8 cellular contexts compared by ENCODE assay signal in the genomic region with DNA sequence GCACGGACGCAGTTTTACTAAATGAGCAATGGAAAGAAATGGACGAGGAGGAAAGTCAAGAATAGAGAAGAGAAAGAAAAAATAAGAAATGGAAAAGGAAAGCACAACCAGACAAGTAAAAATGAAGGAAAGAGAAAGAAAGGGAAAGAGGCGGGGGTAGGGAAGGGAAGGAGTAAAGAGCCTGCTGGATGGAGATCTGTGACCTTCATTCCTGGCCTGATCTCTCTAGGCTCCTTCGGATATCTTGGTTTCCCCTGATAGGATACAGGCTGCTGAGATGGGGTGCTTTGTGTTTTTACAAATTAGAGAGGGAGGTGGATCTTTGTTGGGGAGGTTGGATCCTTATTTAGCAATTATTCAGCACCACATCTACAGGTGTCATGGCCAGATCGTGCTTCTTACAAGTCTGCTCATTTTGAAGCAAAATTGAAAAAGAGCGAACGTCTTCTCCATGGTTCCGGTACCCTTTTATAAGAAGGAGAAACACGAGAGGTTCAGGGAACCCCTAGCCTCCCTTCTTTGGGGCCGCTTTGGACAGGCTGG. TPM values are rescaled to one million over a fixed set of nuclear protein-coding genes. Genes with fewer than 3 reads are reported as not detected.
DNase-seq lines count a peak whose midpoint lies in the region; ATAC-seq and TF ChIP-seq lines count a peak whose summit lies in the region.

No MANE protein-coding gene starts in this region.

- no TSS peak for BruUV-seq in OCI-LY7 (replicated peaks; lab: Mats Ljungman, UMichigan)

- no peak for TF ChIP-seq CTCF in fibroblast of lung (conservative IDR thresholded peaks at IDR 0.05 in 1 of 2, IDR thresholded peaks at IDR 0.05 in 1 of 2; ENCODE audit: low read depth in 1 of 2, low read length in 2 of 2)
- no peak for TF ChIP-seq CTCF in OCI-LY7 (conservative IDR thresholded peaks at IDR 0.05; ENCODE audit: low read length)

- DNase-seq in NT2/D1 (ENCODE audit: low read depth, low spot score) (no peak), fibroblast of lung (ENCODE audit: low read depth in 2 of 2) (no peak), skeletal muscle cell (ENCODE audit: low read depth) (no peak), NCI-H446 (lab: John Stamatoyannopoulos, UW) (no peak), OCI-LY7 (ENCODE audit: low spot score) (no peak)
- DNase-seq in NK-92 treated with Interleukin-12 subunit alpha and Interleukin-12 subunit beta, amount 100 ng/mL, for 24 hours (lab: John Stamatoyannopoulos, UW) = no peak
- no peak for DNase-seq in stimulated activated CD4-positive, alpha-beta T cell treated with anti-CD3 and anti-CD28 coated beads, Interleukin-4, amount 100 ng/mL, for 1 hour

- H3K4me2 ChIP-seq in fibroblast of lung (ENCODE audit: extremely low read depth, insufficient read depth, low read length) (peak overlapping the region; percentile 79), OCI-LY7 (ENCODE audit: low read length) (no peak overlapping the region)

- H3K27me3 ChIP-seq in NT2/D1 (ENCODE audit: insufficient read depth, insufficient read length) (peaks cover 56% of the 10 kb centered on the region), fibroblast of lung (ENCODE audit: control insufficient read depth, insufficient read depth, low read length) (peaks cover 41% of the 10 kb centered on the region)

- H3K9ac ChIP-seq in NT2/D1 (ENCODE audit: insufficient read length, low read depth) (peak overlapping the region; percentile 72), fibroblast of lung (ENCODE audit: insufficient read depth, low read length) (no peak overlapping the region)

- H3K36me3 ChIP-seq in NT2/D1 (ENCODE audit: insufficient read depth, insufficient read length, low read length) (no peaks in the 10 kb centered on the region), fibroblast of lung (ENCODE audit: control insufficient read depth, insufficient read depth, low read length) (no peaks in the 10 kb centered on the region), OCI-LY7 (ENCODE audit: insufficient read depth, low read length) (no peaks in the 10 kb centered on the region)

- H3K79me2 ChIP-seq in fibroblast of lung (ENCODE audit: control insufficient read depth, insufficient read depth, low read length) = no peaks in the 10 kb centered on the region
- H3K79me2 ChIP-seq in OCI-LY7 (ENCODE audit: insufficient read depth, low read depth, low read length) = no peaks in the 10 kb centered on the region

- POLR2A ChIA-PET in OCI-LY7 (lab: Charles Lee) = no interaction called here

- H3K9me2 ChIP-seq in OCI-LY7 (ENCODE audit: insufficient read depth, low read length) = no peaks in the 10 kb centered on the region

- peak; percentile 1 for ATAC-seq in GM19035 (IDR thresholded peaks at IDR 0.05; ENCODE audit: unreplicated experiment)

- H3K9me3 ChIP-seq in NT2/D1 (ENCODE audit: insufficient read depth, low read length) (no peaks in the 10 kb centered on the region), fibroblast of lung (ENCODE audit: control insufficient read depth, insufficient read depth, low read depth, low read length) (no peaks in the 10 kb centered on the region), OCI-LY7 (ENCODE audit: low read length) (no peaks in the 10 kb centered on the region)

- H4K20me1 ChIP-seq in fibroblast of lung (ENCODE audit: control insufficient read depth, extremely low read depth, insufficient read depth, low read length) = no peaks in the 10 kb centered on the region
- no peaks in the 10 kb centered on the region for H4K20me1 ChIP-seq in OCI-LY7 (ENCODE audit: insufficient read depth, low read length)

- intact Hi-C loops in OCI-LY7 (cut with micrococcal nuclease; ENCODE audit: unreplicated experiment) = no loop called here

- H3K4me3 ChIP-seq in NT2/D1 (ENCODE audit: insufficient read length, low read depth) (peak overlapping the region; percentile 78), fibroblast of lung (replicated peaks in 1 of 4; ENCODE audit: control extremely low read depth in 1 of 4, insufficient read depth in 1 of 4, low read depth in 3 of 4, low read length in 4 of 4) (peak overlapping the region; percentile 14 to 44 (median 34)), skeletal muscle cell (ENCODE audit: low read depth, low read length) (peak overlapping the region; percentile 33), OCI-LY7 (ENCODE audit: low read depth, low read length, poor library complexity, severe bottlenecking) (no peak overlapping the region)

- H2AFZ ChIP-seq in fibroblast of lung (ENCODE audit: low read length) = no peak overlapping the region
- H2AFZ ChIP-seq in OCI-LY7 (ENCODE audit: low read length) = no peak overlapping the region

- peaks cover 6% of the 10 kb centered on the region for H3K4me1 ChIP-seq in NT2/D1 (ENCODE audit: insufficient read depth, insufficient read length)
- H3K4me1 ChIP-seq in fibroblast of lung (ENCODE audit: control insufficient read depth, extremely low read depth, insufficient read depth, low read length) = peaks cover 9% of the 10 kb centered on the region
- H3K4me1 ChIP-seq in OCI-LY7 (ENCODE audit: insufficient read depth, low read length, poor library complexity, severe bottlenecking) = peaks cover 3% of the 10 kb centered on the region

- no peak overlapping the region for H3K27ac ChIP-seq in fibroblast of lung (ENCODE audit: insufficient read depth, low read length)
- no peak overlapping the region for H3K27ac ChIP-seq in OCI-LY7 (ENCODE audit: low read depth, low read length, poor library complexity, severe bottlenecking)

- CTCF ChIA-PET in OCI-LY7 (lab: Charles Lee; ENCODE audit: unreplicated experiment) = no interaction called here

RNA-seq across cellular contexts. Expression of gene LRP2, which starts 0.8 kb away (rescaled TPM):
- total RNA-seq in fibroblast of lung (under 0.01 TPM in 2 replicates), OCI-LY7 (2022) (0.06 and 0.89 TPM in 2 replicates)
- polyA plus RNA-seq in fibroblast of lung = not detected in 2 replicates
- not detected in 2 replicates for polyA plus RNA-seq in fibroblast of lung (2012)
- polyA minus RNA-seq in fibroblast of lung (ENCODE audit: low replicate concordance) = not detected in 2 replicates
- not detected in 2 replicates for total RNA-seq in OCI-LY7 (2014; rRNA removed; shearing (Covaris generic))
